ENCODE assay signal across 10 cellular contexts in genomic region chr17:59558953-59559352, GRCh38. TPM values are rescaled to one million over a fixed set of nuclear protein-coding genes. Genes with fewer than 3 reads are reported as not detected.
A peak's percentile ranks its signal among the peaks of the same experiment; 100 is the strongest.
DNase-seq lines count a peak whose midpoint lies in the region; ATAC-seq and TF ChIP-seq lines count a peak whose summit lies in the region.
"Had no signal": no experiment of that assay in that cellular context is flagged by ENCODE, and none has a peak within 500 bp of the region (broad histone marks: within the 10 kb centered on the region; RNA-seq: fewer than 3 reads in every experiment).

No MANE protein-coding gene starts in this region.

- no peak overlapping the region for H3K4me3 ChIP-seq in Karpas-422 (ENCODE audit: low read length)
- no peak overlapping the region for H3K4me3 ChIP-seq in effector memory CD4-positive, alpha-beta T cell (ENCODE audit: insufficient read depth, low read depth, low read length, poor library complexity, severe bottlenecking)
- H3K4me3 ChIP-seq in gastrocnemius medialis: no peak overlapping the region

- H3K27ac Mint-ChIP-seq in CD14-positive monocyte (no peak overlapping the region), brain (no peak overlapping the region), T-cell (no peak overlapping the region)

- in situ Hi-C loops in gastrocnemius medialis (cut with MboI; ENCODE audit: low sequenced_read_pairs in 4 of 4): loop anchor here in 1 of 4 donors (25.0 kb wide), 1 partner anchor 247 kb away; no protein-coding TSS in a partner anchor

- no peak overlapping the region for H3K9ac ChIP-seq in Karpas-422 (ENCODE audit: low read length)

- peaks cover 6% of the 10 kb centered on the region; the same call in 1 of the 2 replicates for H3K4me1 ChIP-seq in Karpas-422 (ENCODE audit: low read length)
- no peaks in the 10 kb centered on the region for H3K4me1 ChIP-seq in effector memory CD4-positive, alpha-beta T cell (ENCODE audit: control insufficient read depth, insufficient read depth, low read length, poor library complexity, severe bottlenecking)
- H3K4me1 ChIP-seq in gastrocnemius medialis: no peaks in the 10 kb centered on the region

- TF ChIP-seq POLR2A in gastrocnemius medialis (IDR thresholded peaks at IDR 0.05): no peak

- no peaks in the 10 kb centered on the region for H3K9me2 ChIP-seq in Karpas-422 (replicated peaks; ENCODE audit: insufficient read depth, low read length)

- H3K79me2 ChIP-seq in Karpas-422 (ENCODE audit: low read length): no peaks in the 10 kb centered on the region

- H3K36me3 ChIP-seq in Karpas-422 (ENCODE audit: insufficient read depth, low read length) (no peaks in the 10 kb centered on the region), gastrocnemius medialis (no peaks in the 10 kb centered on the region)
- H3K36me3 ChIP-seq in effector memory CD4-positive, alpha-beta T cell (ENCODE audit: control insufficient read depth, insufficient read depth, low read length): no peaks in the 10 kb centered on the region

- intact Hi-C loops in CD14-positive monocyte (cut with micrococcal nuclease) (no loop called here), gastrocnemius medialis (cut with DNase I; ENCODE audit: low total_unique reads) (no loop called here)

- no peak overlapping the region for H2AFZ ChIP-seq in Karpas-422 (ENCODE audit: low read length)

- ATAC-seq in T-cell (replicated peaks in 1 of 4) (no peak), gastrocnemius medialis (no peak)

- no peaks in the 10 kb centered on the region for H3K36me3 Mint-ChIP-seq in CD14-positive monocyte
- H3K36me3 Mint-ChIP-seq in brain: no peaks in the 10 kb centered on the region
- no peaks in the 10 kb centered on the region for H3K36me3 Mint-ChIP-seq in T-cell

- no peaks in the 10 kb centered on the region for H3K27me3 ChIP-seq in Karpas-422 (ENCODE audit: low read length)
- no peaks in the 10 kb centered on the region for H3K27me3 ChIP-seq in effector memory CD4-positive, alpha-beta T cell (replicated peaks; ENCODE audit: control insufficient read depth, insufficient read depth, low read length, poor library complexity, severe bottlenecking)
- H3K27me3 ChIP-seq in gastrocnemius medialis: no peaks in the 10 kb centered on the region

- H3K9me3 Mint-ChIP-seq in CD14-positive monocyte (no peaks in the 10 kb centered on the region), brain (peaks cover 0 to 3% (median 0%) of the 10 kb centered on the region in 5 experiments), T-cell (no peaks in the 10 kb centered on the region)

- H3K4me1 Mint-ChIP-seq in CD14-positive monocyte: peaks cover 6% of the 10 kb centered on the region
- H3K4me1 Mint-ChIP-seq in brain: no peaks in the 10 kb centered on the region
- no peaks in the 10 kb centered on the region for H3K4me1 Mint-ChIP-seq in T-cell

- TF ChIP-seq CTCF in CD14-positive monocyte (IDR thresholded peaks at IDR 0.05) (peak; percentile 19), brain (conservative IDR thresholded peaks at IDR 0.05) (peak; percentile 65 to 73), gastrocnemius medialis (IDR thresholded peaks at IDR 0.05 in 4 of 5, conservative IDR thresholded peaks at IDR 0.05 in 1 of 5) (peak in 1 of 5 experiments; percentile 19)

- H3K4me3 Mint-ChIP-seq in CD14-positive monocyte: no peak overlapping the region
- no peak overlapping the region for H3K4me3 Mint-ChIP-seq in brain
- H3K4me3 Mint-ChIP-seq in T-cell: no peak overlapping the region

- H3K27me3 Mint-ChIP-seq in CD14-positive monocyte (ENCODE audit: low read depth in 3 of 3) (peaks cover 0 to 5% (median 3%) of the 10 kb centered on the region in 3 donors), brain (no peaks in the 10 kb centered on the region), T-cell (peaks cover 0 to 9% of the 10 kb centered on the region in 2 donors)

- H4K20me1 ChIP-seq in Karpas-422 (ENCODE audit: insufficient read depth, low read depth, low read length): no peaks in the 10 kb centered on the region

- H3K4me2 ChIP-seq in Karpas-422 (ENCODE audit: low read depth, low read length, poor library complexity, severe bottlenecking): no peak overlapping the region

- H3K9me3 ChIP-seq in Karpas-422 (ENCODE audit: low read length): no peaks in the 10 kb centered on the region
- H3K9me3 ChIP-seq in effector memory CD4-positive, alpha-beta T cell (ENCODE audit: control insufficient read depth, low read length): no peaks in the 10 kb centered on the region
- no peaks in the 10 kb centered on the region for H3K9me3 ChIP-seq in gastrocnemius medialis

- H3K27ac ChIP-seq in Karpas-422 (ENCODE audit: low read length): no peak overlapping the region
- no peak overlapping the region for H3K27ac ChIP-seq in effector memory CD4-positive, alpha-beta T cell (ENCODE audit: insufficient read depth, low read length, poor library complexity, severe bottlenecking)
- no peak overlapping the region for H3K27ac ChIP-seq in gastrocnemius medialis

- CTCF ChIA-PET in T-cell (lab: Charles Lee): interaction anchor here in 1 of 2 donors (0.7 kb wide), 1 partner anchor 119 kb away, joined by 6 read pairs; no protein-coding TSS in a partner anchor

- POLR2A ChIA-PET in T-cell (lab: Charles Lee): interaction anchor here in 1 of 2 donors (0.7 kb wide), 1 partner anchor 269 kb away, joined by 16 read pairs; no protein-coding TSS in a partner anchor

- DNase-seq in CD14-positive monocyte (ENCODE audit: low spot score): no peak
- peak; percentile 53 for DNase-seq in Karpas-422
- peak; percentile 11 for DNase-seq in myocyte (ENCODE audit: low read depth)
- no peak for DNase-seq in effector memory CD4-positive, alpha-beta T cell
- DNase-seq in T-cell: no peak
- DNase-seq in gastrocnemius medialis: no peak
- DNase-seq in hippocampal formation (lab: John Stamatoyannopoulos, UW): no peak
- DNase-seq: NCI-H1092 treated with DMSO at 0.1 percent for 48 hours, occipital lobe had no signal

RNA-seq across cellular contexts. Expression of gene DHX40, which starts 6.5 kb away (rescaled TPM):
- polyA plus RNA-seq in CD14-positive monocyte (10 to 100 TPM; 21.0 to 22.0 TPM), brain (ENCODE audit: insufficient read depth, low read depth, low replicate concordance) (51.8 TPM)
- total RNA-seq in Karpas-422 (2014; rRNA removed; shearing (Covaris generic); ENCODE audit: low replicate concordance): 51.8 and 58.7 TPM in 2 replicates
- total RNA-seq in myocyte (29.8 and 37.1 TPM in 2 replicates), T-cell (10 to 100 TPM; 21.3 to 50.8 (median 24.9) TPM), gastrocnemius medialis (10 to 100 TPM; 21.2 to 32.2 (median 26.9) TPM)
- 17.7 TPM for polyA plus RNA-seq in myocyte (2012)

Comparison
In these comparisons a context has a peak if more than half of its experiments do, and no peak if none do; other contexts are left out.
1. DNase-seq: peak in Karpas-422 (single experiment) and myocyte (single experiment); none in CD14-positive monocyte (single experiment), effector memory CD4-positive, alpha-beta T cell (0 of 3), T-cell (0 of 34), gastrocnemius medialis (0 of 2) and hippocampal formation (0 of 2).